In the genomic region with DNA sequence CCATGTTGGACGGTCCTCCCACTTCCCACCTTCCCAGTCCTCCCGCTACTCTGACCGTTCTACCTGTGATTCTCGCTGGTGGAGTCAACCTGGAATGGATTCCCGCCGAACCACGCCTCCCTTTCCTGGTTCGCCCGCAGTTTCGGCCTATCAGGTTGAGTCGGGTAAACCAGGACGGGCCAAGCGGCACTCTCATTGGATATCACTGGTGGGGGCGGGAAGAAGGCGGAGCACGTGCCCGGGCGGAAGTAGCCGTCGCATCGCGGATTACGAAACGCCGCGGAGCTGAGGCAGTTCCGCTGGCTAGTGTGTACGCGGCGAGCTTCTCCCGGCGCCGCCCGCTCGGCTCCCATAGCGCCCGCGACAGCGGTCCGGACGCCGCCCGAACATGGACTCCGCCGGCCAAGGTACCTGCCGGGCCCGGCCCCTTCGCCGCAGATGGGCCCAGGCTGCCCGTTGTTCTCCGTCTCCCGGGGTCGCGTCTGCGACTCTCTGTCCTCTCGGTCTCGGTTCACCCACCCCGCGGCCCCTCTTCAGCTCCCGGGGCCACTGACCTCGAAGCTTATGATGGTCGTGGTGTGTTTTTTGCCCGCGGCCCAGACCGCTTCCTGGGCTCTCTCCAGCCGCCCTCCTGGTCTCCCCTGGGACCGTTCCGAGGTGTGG, we compare ENCODE assay signal across 1 cellular context.
A peak's percentile ranks its signal among the peaks of the same experiment; 100 is the strongest.
TF ChIP-seq lines count a peak whose summit lies in the region.

A gene (plus strand): TSS at position 293 of the 663 bp plus-strand sequence. CDS start 96 bp downstream, at position 389.

TF ChIP-seq in HepG2, 621 proteins besides CTCF, POLR2A, EP300 and RAD21 (continued from another document and continues in another):
- TF ChIP-seq, protein P1, sequence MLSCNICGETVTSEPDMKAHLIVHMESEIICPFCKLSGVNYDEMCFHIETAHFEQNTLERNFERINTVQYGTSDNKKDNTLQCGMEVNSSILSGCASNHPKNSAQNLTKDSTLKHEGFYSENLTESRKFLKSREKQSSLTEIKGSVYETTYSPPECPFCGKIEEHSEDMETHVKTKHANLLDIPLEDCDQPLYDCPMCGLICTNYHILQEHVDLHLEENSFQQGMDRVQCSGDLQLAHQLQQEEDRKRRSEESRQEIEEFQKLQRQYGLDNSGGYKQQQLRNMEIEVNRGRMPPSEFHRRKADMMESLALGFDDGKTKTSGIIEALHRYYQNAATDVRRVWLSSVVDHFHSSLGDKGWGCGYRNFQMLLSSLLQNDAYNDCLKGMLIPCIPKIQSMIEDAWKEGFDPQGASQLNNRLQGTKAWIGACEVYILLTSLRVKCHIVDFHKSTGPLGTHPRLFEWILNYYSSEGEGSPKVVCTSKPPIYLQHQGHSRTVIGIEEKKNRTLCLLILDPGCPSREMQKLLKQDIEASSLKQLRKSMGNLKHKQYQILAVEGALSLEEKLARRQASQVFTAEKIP (CRISPR knock-in tag; IDR thresholded peaks at IDR 0.05; ENCODE audit: borderline replicate concordance) = no peak; the same call in 1 of the 2 replicates
- TF ChIP-seq ZNF331 (CRISPR knock-in tag; IDR thresholded peaks at IDR 0.05) (peak; percentile 92), ZNF775 (CRISPR knock-in tag; IDR thresholded peaks at IDR 0.05; ENCODE audit: borderline replicate concordance) (no peak), MXI1 (IDR thresholded peaks at IDR 0.05; ENCODE audit: borderline replicate concordance, low read depth, low read length) (peak; percentile 97), GPN1 (CRISPR knock-in tag; IDR thresholded peaks at IDR 0.05; ENCODE audit: borderline replicate concordance) (no peak; the same call in 1 of the 2 replicates), ZNF124 (CRISPR knock-in tag; IDR thresholded peaks at IDR 0.05) (peak; percentile 50; the same call in 1 of the 2 replicates), ZFP36L1 (CRISPR knock-in tag; IDR thresholded peaks at IDR 0.05) (peak; percentile 100), ZIK1 (CRISPR knock-in tag; IDR thresholded peaks at IDR 0.05; ENCODE audit: borderline replicate concordance, low read depth) (peak; percentile 90; the same call in 1 of the 2 replicates), ZC3H4 (CRISPR knock-in tag; IDR thresholded peaks at IDR 0.05; ENCODE audit: borderline replicate concordance) (no peak), MTA1 (CRISPR knock-in tag; IDR thresholded peaks at IDR 0.05; ENCODE audit: borderline replicate concordance) (peak; percentile 75; the same call in 1 of the 2 replicates), HNRNPH1 (optimal IDR thresholded peaks at IDR 0.05; ENCODE audit: low read depth, low read length) (peak; percentile 98), POGZ (CRISPR knock-in tag; IDR thresholded peaks at IDR 0.05) (peak; percentile 95), NBN (conservative IDR thresholded peaks at IDR 0.05) (no peak), NR2F1 (CRISPR knock-in tag; IDR thresholded peaks at IDR 0.05) (no peak), SMYD3 (CRISPR knock-in tag; IDR thresholded peaks at IDR 0.05) (peak; percentile 87), HNRNPLL (IDR thresholded peaks at IDR 0.05; ENCODE audit: low read depth, low read length, poor library complexity, severe bottlenecking) (peak; percentile 91), KMT2A (CRISPR knock-in tag; IDR thresholded peaks at IDR 0.05) (peak; percentile 98), MAFK (conservative IDR thresholded peaks at IDR 0.05 in 1 of 2, IDR thresholded peaks at IDR 0.05 in 1 of 2; ENCODE audit: low read length in 2 of 2) (no peak), ZNF549 (CRISPR knock-in tag; IDR thresholded peaks at IDR 0.05) (peak; percentile 89; the same call in 1 of the 2 replicates), ZNF121 (CRISPR knock-in tag; IDR thresholded peaks at IDR 0.05) (peak; percentile 72), ZNF709 (CRISPR knock-in tag; IDR thresholded peaks at IDR 0.05) (peak; percentile 99), FLYWCH1 (CRISPR knock-in tag; IDR thresholded peaks at IDR 0.05) (no peak), PRMT3 (CRISPR knock-in tag; IDR thresholded peaks at IDR 0.05; ENCODE audit: borderline replicate concordance, low read depth) (0 out of 2 replicates have a peak, but pooled peaks have one; percentile 93), MXD4 (CRISPR knock-in tag; IDR thresholded peaks at IDR 0.05) (peak; percentile 97), RARA (CRISPR knock-in tag; IDR thresholded peaks at IDR 0.05) (peak; percentile 67), ZNF264 (CRISPR knock-in tag; IDR thresholded peaks at IDR 0.05) (peak; percentile 80; the same call in 1 of the 2 replicates), ZNF451 (CRISPR knock-in tag; IDR thresholded peaks at IDR 0.05) (peak; percentile 60), HOXA9 (CRISPR knock-in tag; IDR thresholded peaks at IDR 0.05; ENCODE audit: borderline replicate concordance) (peak; percentile 96), IRX3 (CRISPR knock-in tag; IDR thresholded peaks at IDR 0.05; ENCODE audit: borderline replicate concordance, low read depth) (peak; percentile 91; the same call in 1 of the 2 replicates), NFKB2 (CRISPR knock-in tag; IDR thresholded peaks at IDR 0.05; ENCODE audit: borderline replicate concordance) (peak; percentile 86), HHEX (CRISPR knock-in tag; IDR thresholded peaks at IDR 0.05) (no peak), ZNF343 (CRISPR knock-in tag; IDR thresholded peaks at IDR 0.05) (peak; percentile 73; the same call in 1 of the 2 replicates), SIN3B (IDR thresholded peaks at IDR 0.05; ENCODE audit: low read length) (peak; percentile 78), SP5 (CRISPR knock-in tag; IDR thresholded peaks at IDR 0.05; ENCODE audit: borderline replicate concordance, low read depth) (peak; percentile 97), ZNF777 (CRISPR knock-in tag; IDR thresholded peaks at IDR 0.05) (peak; percentile 82), ZNF230 (CRISPR knock-in tag; IDR thresholded peaks at IDR 0.05) (no peak; the same call in 1 of the 2 replicates), ZNF33B (CRISPR knock-in tag; IDR thresholded peaks at IDR 0.05) (peak; percentile 75; the same call in 1 of the 2 replicates), KAT7 (CRISPR knock-in tag; IDR thresholded peaks at IDR 0.05; ENCODE audit: borderline replicate concordance) (peak; percentile 17; the same call in 1 of the 2 replicates)
- TF ChIP-seq, protein P2, sequence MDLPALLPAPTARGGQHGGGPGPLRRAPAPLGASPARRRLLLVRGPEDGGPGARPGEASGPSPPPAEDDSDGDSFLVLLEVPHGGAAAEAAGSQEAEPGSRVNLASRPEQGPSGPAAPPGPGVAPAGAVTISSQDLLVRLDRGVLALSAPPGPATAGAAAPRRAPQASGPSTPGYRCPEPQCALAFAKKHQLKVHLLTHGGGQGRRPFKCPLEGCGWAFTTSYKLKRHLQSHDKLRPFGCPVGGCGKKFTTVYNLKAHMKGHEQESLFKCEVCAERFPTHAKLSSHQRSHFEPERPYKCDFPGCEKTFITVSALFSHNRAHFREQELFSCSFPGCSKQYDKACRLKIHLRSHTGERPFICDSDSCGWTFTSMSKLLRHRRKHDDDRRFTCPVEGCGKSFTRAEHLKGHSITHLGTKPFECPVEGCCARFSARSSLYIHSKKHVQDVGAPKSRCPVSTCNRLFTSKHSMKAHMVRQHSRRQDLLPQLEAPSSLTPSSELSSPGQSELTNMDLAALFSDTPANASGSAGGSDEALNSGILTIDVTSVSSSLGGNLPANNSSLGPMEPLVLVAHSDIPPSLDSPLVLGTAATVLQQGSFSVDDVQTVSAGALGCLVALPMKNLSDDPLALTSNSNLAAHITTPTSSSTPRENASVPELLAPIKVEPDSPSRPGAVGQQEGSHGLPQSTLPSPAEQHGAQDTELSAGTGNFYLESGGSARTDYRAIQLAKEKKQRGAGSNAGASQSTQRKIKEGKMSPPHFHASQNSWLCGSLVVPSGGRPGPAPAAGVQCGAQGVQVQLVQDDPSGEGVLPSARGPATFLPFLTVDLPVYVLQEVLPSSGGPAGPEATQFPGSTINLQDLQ (CRISPR knock-in tag; IDR thresholded peaks at IDR 0.05) = peak; percentile 91
- TF ChIP-seq, protein P3, sequence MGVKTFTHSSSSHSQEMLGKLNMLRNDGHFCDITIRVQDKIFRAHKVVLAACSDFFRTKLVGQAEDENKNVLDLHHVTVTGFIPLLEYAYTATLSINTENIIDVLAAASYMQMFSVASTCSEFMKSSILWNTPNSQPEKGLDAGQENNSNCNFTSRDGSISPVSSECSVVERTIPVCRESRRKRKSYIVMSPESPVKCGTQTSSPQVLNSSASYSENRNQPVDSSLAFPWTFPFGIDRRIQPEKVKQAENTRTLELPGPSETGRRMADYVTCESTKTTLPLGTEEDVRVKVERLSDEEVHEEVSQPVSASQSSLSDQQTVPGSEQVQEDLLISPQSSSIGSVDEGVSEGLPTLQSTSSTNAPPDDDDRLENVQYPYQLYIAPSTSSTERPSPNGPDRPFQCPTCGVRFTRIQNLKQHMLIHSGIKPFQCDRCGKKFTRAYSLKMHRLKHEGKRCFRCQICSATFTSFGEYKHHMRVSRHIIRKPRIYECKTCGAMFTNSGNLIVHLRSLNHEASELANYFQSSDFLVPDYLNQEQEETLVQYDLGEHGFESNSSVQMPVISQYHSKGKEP (CRISPR knock-in tag; IDR thresholded peaks at IDR 0.05) = peak; percentile 83
- TF ChIP-seq, protein P4, sequence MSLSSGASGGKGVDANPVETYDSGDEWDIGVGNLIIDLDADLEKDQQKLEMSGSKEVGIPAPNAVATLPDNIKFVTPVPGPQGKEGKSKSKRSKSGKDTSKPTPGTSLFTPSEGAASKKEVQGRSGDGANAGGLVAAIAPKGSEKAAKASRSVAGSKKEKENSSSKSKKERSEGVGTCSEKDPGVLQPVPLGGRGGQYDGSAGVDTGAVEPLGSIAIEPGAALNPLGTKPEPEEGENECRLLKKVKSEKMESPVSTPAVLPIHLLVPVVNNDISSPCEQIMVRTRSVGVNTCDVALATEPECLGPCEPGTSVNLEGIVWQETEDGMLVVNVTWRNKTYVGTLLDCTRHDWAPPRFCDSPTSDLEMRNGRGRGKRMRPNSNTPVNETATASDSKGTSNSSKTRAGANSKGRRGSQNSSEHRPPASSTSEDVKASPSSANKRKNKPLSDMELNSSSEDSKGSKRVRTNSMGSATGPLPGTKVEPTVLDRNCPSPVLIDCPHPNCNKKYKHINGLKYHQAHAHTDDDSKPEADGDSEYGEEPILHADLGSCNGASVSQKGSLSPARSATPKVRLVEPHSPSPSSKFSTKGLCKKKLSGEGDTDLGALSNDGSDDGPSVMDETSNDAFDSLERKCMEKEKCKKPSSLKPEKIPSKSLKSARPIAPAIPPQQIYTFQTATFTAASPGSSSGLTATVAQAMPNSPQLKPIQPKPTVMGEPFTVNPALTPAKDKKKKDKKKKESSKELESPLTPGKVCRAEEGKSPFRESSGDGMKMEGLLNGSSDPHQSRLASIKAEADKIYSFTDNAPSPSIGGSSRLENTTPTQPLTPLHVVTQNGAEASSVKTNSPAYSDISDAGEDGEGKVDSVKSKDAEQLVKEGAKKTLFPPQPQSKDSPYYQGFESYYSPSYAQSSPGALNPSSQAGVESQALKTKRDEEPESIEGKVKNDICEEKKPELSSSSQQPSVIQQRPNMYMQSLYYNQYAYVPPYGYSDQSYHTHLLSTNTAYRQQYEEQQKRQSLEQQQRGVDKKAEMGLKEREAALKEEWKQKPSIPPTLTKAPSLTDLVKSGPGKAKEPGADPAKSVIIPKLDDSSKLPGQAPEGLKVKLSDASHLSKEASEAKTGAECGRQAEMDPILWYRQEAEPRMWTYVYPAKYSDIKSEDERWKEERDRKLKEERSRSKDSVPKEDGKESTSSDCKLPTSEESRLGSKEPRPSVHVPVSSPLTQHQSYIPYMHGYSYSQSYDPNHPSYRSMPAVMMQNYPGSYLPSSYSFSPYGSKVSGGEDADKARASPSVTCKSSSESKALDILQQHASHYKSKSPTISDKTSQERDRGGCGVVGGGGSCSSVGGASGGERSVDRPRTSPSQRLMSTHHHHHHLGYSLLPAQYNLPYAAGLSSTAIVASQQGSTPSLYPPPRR (CRISPR knock-in tag; IDR thresholded peaks at IDR 0.05; ENCODE audit: borderline replicate concordance) = peak; percentile 11
- TF ChIP-seq, protein P5, sequence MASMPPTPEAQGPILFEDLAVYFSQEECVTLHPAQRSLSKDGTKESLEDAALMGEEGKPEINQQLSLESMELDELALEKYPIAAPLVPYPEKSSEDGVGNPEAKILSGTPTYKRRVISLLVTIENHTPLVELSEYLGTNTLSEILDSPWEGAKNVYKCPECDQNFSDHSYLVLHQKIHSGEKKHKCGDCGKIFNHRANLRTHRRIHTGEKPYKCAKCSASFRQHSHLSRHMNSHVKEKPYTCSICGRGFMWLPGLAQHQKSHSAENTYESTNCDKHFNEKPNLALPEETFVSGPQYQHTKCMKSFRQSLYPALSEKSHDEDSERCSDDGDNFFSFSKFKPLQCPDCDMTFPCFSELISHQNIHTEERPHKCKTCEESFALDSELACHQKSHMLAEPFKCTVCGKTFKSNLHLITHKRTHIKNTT (CRISPR knock-in tag; IDR thresholded peaks at IDR 0.05) = peak; percentile 94; the same call in 1 of the 2 replicates
- TF ChIP-seq, protein P6, sequence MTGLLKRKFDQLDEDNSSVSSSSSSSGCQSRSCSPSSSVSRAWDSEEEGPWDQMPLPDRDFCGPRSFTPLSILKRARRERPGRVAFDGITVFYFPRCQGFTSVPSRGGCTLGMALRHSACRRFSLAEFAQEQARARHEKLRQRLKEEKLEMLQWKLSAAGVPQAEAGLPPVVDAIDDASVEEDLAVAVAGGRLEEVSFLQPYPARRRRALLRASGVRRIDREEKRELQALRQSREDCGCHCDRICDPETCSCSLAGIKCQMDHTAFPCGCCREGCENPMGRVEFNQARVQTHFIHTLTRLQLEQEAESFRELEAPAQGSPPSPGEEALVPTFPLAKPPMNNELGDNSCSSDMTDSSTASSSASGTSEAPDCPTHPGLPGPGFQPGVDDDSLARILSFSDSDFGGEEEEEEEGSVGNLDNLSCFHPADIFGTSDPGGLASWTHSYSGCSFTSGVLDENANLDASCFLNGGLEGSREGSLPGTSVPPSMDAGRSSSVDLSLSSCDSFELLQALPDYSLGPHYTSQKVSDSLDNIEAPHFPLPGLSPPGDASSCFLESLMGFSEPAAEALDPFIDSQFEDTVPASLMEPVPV (CRISPR knock-in tag; IDR thresholded peaks at IDR 0.05) = peak; percentile 87; the same call in 1 of the 2 replicates
- TF ChIP-seq, protein P7, sequence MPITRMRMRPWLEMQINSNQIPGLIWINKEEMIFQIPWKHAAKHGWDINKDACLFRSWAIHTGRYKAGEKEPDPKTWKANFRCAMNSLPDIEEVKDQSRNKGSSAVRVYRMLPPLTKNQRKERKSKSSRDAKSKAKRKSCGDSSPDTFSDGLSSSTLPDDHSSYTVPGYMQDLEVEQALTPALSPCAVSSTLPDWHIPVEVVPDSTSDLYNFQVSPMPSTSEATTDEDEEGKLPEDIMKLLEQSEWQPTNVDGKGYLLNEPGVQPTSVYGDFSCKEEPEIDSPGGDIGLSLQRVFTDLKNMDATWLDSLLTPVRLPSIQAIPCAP (CRISPR knock-in tag; IDR thresholded peaks at IDR 0.05; ENCODE audit: low read depth) = 0 out of 2 replicates have a peak, but pooled peaks have one; percentile 25
- TF ChIP-seq, protein P8, sequence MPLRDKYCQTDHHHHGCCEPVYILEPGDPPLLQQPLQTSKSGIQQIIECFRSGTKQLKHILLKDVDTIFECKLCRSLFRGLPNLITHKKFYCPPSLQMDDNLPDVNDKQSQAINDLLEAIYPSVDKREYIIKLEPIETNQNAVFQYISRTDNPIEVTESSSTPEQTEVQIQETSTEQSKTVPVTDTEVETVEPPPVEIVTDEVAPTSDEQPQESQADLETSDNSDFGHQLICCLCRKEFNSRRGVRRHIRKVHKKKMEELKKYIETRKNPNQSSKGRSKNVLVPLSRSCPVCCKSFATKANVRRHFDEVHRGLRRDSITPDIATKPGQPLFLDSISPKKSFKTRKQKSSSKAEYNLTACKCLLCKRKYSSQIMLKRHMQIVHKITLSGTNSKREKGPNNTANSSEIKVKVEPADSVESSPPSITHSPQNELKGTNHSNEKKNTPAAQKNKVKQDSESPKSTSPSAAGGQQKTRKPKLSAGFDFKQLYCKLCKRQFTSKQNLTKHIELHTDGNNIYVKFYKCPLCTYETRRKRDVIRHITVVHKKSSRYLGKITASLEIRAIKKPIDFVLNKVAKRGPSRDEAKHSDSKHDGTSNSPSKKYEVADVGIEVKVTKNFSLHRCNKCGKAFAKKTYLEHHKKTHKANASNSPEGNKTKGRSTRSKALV (CRISPR knock-in tag; IDR thresholded peaks at IDR 0.05) = peak; percentile 76; the same call in 1 of the 2 replicates
